Comparison of ENCODE assay signal across 18 cellular contexts in genomic region chr3:190012784-190013183, GRCh38.
DNase-seq lines count a peak whose midpoint lies in the region; ATAC-seq and TF ChIP-seq lines count a peak whose summit lies in the region.
"Had no signal": no experiment of that assay in that cellular context is flagged by ENCODE, and none has a peak within 500 bp of the region (broad histone marks: within the 10 kb centered on the region; RNA-seq: fewer than 3 reads in every experiment).

No MANE protein-coding gene starts in this region.

- H4K20me1 ChIP-seq in GM23248 (ENCODE audit: insufficient read depth) (no peaks in the 10 kb centered on the region), osteoblast (ENCODE audit: insufficient read depth, low read length) (no peaks in the 10 kb centered on the region)

- H3K9me3 ChIP-seq in GM23248 (ENCODE audit: low read depth): no peaks in the 10 kb centered on the region
- no peaks in the 10 kb centered on the region for H3K9me3 ChIP-seq in osteoblast (ENCODE audit: low read depth, low read length)
- H3K9me3 ChIP-seq: ascending aorta, lower lobe of right lung, tibial artery had no signal

- H3K36me3 ChIP-seq in GM23248 (ENCODE audit: low read depth) (no peaks in the 10 kb centered on the region), osteoblast (ENCODE audit: insufficient read depth, low read length) (no peaks in the 10 kb centered on the region)
- H3K36me3 ChIP-seq: ascending aorta, lower lobe of right lung, tibial artery, WERI-Rb-1 had no signal

- in situ Hi-C loops in GM23248 (cut with MboI): no loop called here

- H3K4me3 ChIP-seq in GM23248 (no peak overlapping the region), osteoblast (ENCODE audit: insufficient read depth, low read length) (no peak overlapping the region)
- H3K4me3 ChIP-seq: ascending aorta, lower lobe of right lung, tibial artery had no signal

- H3K27ac ChIP-seq in GM23248 (no peak overlapping the region), RWPE1 (no peak overlapping the region), epithelial cell of prostate (peak overlapping the region; percentile 85), osteoblast (ENCODE audit: low read depth, low read length) (peak overlapping the region; percentile 61)
- H3K27ac ChIP-seq: ascending aorta, lower lobe of right lung, tibial artery, WERI-Rb-1 had no signal

- no peaks in the 10 kb centered on the region for H3K27me3 ChIP-seq in GM23248 (replicated peaks; ENCODE audit: insufficient read depth)
- H3K27me3 ChIP-seq in osteoblast (ENCODE audit: insufficient read depth, low read length): no peaks in the 10 kb centered on the region
- H3K27me3 ChIP-seq: ascending aorta, tibial artery had no signal

- CTCF ChIA-PET in RWPE1 (lab: Yijun Ruan, JAX): interaction anchor here (0.6 to 1.6 kb wide), 3 partner anchors 52 to 226 kb away, joined by 3 to 6 read pairs (median 3); no protein-coding TSS in a partner anchor

- TF ChIP-seq CTCF in RWPE1 (conservative IDR thresholded peaks at IDR 0.05; ENCODE audit: low read depth): no peak
- TF ChIP-seq CTCF in osteoblast (IDR thresholded peaks at IDR 0.05; ENCODE audit: extremely low read depth, low read depth, low read length): no peak

- DNase-seq in GM23248 (no peak), RWPE1 (ENCODE audit: low spot score) (peak; percentile 16), epithelial cell of prostate (ENCODE audit: low read depth, low spot score) (no peak), osteoblast (ENCODE audit: insufficient read length, low spot score, missing footprints) (no peak), dermis blood vessel endothelial cell (no peak), cerebellum (ENCODE audit: low spot score) (no peak)
- DNase-seq: AML-193; Karpas-422; lower lobe of right lung; NCI-H146; NCI-H510A treated with DMSO at 0.1 percent for 48 hours; stimulated activated CD4-positive, alpha-beta T cell treated with anti-CD3 and anti-CD28 coated beads, Interleukin-4, amount 100 ng/mL, for 1 hour; T-cell; tibial artery; WERI-Rb-1 had no signal

- no peaks in the 10 kb centered on the region for H3K79me2 ChIP-seq in GM23248 (ENCODE audit: insufficient read depth)
- H3K79me2 ChIP-seq in osteoblast (ENCODE audit: insufficient read depth, low read length): no peaks in the 10 kb centered on the region

- ATAC-seq in GM21529 (IDR thresholded peaks at IDR 0.05; ENCODE audit: unreplicated experiment) (no peak), GM19328 (IDR thresholded peaks at IDR 0.05; ENCODE audit: unreplicated experiment) (no peak)
- ATAC-seq: T-cell had no signal

- no peaks in the 10 kb centered on the region; the same call in 1 of the 2 replicates for H3K9me2 ChIP-seq in GM23248 (ENCODE audit: insufficient read depth)

- H3F3A ChIP-seq in GM23248 (ENCODE audit: insufficient read depth): peaks cover 29% of the 10 kb centered on the region

- H3K4me1 ChIP-seq in GM23248 (ENCODE audit: insufficient read depth): peaks cover 31% of the 10 kb centered on the region
- peaks cover 42% of the 10 kb centered on the region for H3K4me1 ChIP-seq in osteoblast (ENCODE audit: insufficient read depth, low read length)
- H3K4me1 ChIP-seq: ascending aorta, lower lobe of right lung had no signal

- POLR2A ChIA-PET in RWPE1 (lab: Yijun Ruan, JAX; ENCODE audit: low non-redundant PET): interaction anchor here (0.7 kb wide), 1 partner anchor 50 kb away, joined by 5 read pairs; no protein-coding TSS in a partner anchor

- WGBS in GM23248 (ENCODE audit: low coverage in 1 of 2, low lambda C conversion rate in 2 of 2, missing lambda C conversion rate in 2 of 2), 2 experiments: 79 to 81% methylated on average over 6 of the region's 6 CpGs

- H3K4me2 ChIP-seq in GM23248 (ENCODE audit: unreplicated experiment) (peak overlapping the region; percentile 57), osteoblast (ENCODE audit: insufficient read depth, low read length) (peak overlapping the region; percentile 70)

- no peak overlapping the region for H2AFZ ChIP-seq in GM23248
- H2AFZ ChIP-seq in osteoblast (ENCODE audit: low read length): no peak overlapping the region

- H3K9ac ChIP-seq in GM23248: no peak overlapping the region

Comparison
In these comparisons a context has a peak if more than half of its experiments do, and no peak if none do; other contexts are left out.
1. H3K27ac ChIP-seq: peak in epithelial cell of prostate (single experiment) and osteoblast (single experiment); none in GM23248 (single experiment) and RWPE1 (single experiment).